ENCODE assay signal across 15 cellular contexts in genomic region chr2:11389551-11390528, GRCh38. TPM values are rescaled to one million over a fixed set of nuclear protein-coding genes. Genes with fewer than 3 reads are reported as not detected.
DNase-seq lines count a peak whose midpoint lies in the region; ATAC-seq, FAIRE-seq and TF ChIP-seq lines count a peak whose summit lies in the region.
"Had no signal": no experiment of that assay in that cellular context is flagged by ENCODE, and none has a peak within 500 bp of the region (broad histone marks: within the 10 kb centered on the region; RNA-seq: fewer than 3 reads in every experiment).

No MANE protein-coding gene starts in this region.

- H3K4me3 ChIP-seq in MG63 = no peak overlapping the region
- H3K4me3 ChIP-seq in tibial artery = no peak overlapping the region

- intact Hi-C loops in left colon (cut with DNase I, micrococcal nuclease) = no loop called here
- intact Hi-C loops in tibial artery (cut with DNase I; ENCODE audit: low total_unique reads) = no loop called here

- H3K27me3 ChIP-seq in MG63 (no peaks in the 10 kb centered on the region), tibial artery (no peaks in the 10 kb centered on the region)

- H3K27ac ChIP-seq in tibial artery = peak overlapping the region; percentile 77 to 84

- no peaks in the 10 kb centered on the region for H3K9me3 ChIP-seq in MG63
- no peaks in the 10 kb centered on the region for H3K9me3 ChIP-seq in tibial artery

- FAIRE-seq in GM12892 (lab: Jason Lieb, UNC) = no peak
- FAIRE-seq: endometrium, GM19239, TTC549 had no signal

- DNase-seq in MG63 (peak; percentile 23), chondrocyte (ENCODE audit: low spot score) (no peak), left colon (peak; percentile 60 to 82), tibial artery (no peak), GM12892 (ENCODE audit: insufficient read length) (no peak), NCI-H1092 (lab: John Stamatoyannopoulos, UW) (no peak), hippocampal formation (lab: John Stamatoyannopoulos, UW) (no peak), HUDEP-2 (lab: John Stamatoyannopoulos, UW; ENCODE audit: unreplicated experiment in 76 of 76) (no peak)
- DNase-seq: activated T-cell treated with anti-CD3 and anti-CD28 coated beads, Interleukin-2, amount 50 U/mL, for 48 hours; GF-D8; stimulated activated CD4-positive, alpha-beta T cell treated with anti-CD3 and anti-CD28 coated beads, Interleukin-2, amount 100 ng/mL, for 24 hours had no signal

- H3K9me3 Mint-ChIP-seq in chondrocyte (ENCODE audit: low read depth) = no peaks in the 10 kb centered on the region
- H3K9me3 Mint-ChIP-seq: IgD-negative memory B cell had no signal

- ATAC-seq in left colon = peak; percentile 42

- TF ChIP-seq CTCF in chondrocyte (IDR thresholded peaks at IDR 0.05) = no peak
- TF ChIP-seq CTCF in tibial artery (IDR thresholded peaks at IDR 0.05) = no peak

- peaks cover 85% of the 10 kb centered on the region for H3K4me1 Mint-ChIP-seq in chondrocyte (ENCODE audit: low read depth)

- no peaks in the 10 kb centered on the region for H3K36me3 Mint-ChIP-seq in chondrocyte (ENCODE audit: low read depth)
- H3K36me3 Mint-ChIP-seq: IgD-negative memory B cell had no signal

- peak overlapping the region; percentile 97 for H3K27ac Mint-ChIP-seq in chondrocyte (ENCODE audit: unreplicated experiment)
- H3K27ac Mint-ChIP-seq: IgD-negative memory B cell had no signal

- no peaks in the 10 kb centered on the region for H3K27me3 Mint-ChIP-seq in chondrocyte (ENCODE audit: low read depth)
- H3K27me3 Mint-ChIP-seq: IgD-negative memory B cell had no signal

- no peak for TF ChIP-seq POLR2A in GM12892 (IDR thresholded peaks at IDR 0.05; ENCODE audit: low read depth, low read length)

- H3K4me3 Mint-ChIP-seq in chondrocyte (ENCODE audit: unreplicated experiment) = no peak overlapping the region

- no peaks in the 10 kb centered on the region for H3K36me3 ChIP-seq in MG63
- H3K36me3 ChIP-seq in tibial artery = no peaks in the 10 kb centered on the region

- peaks cover 0 to 94% (median 78%) of the 10 kb centered on the region in 4 donors for H3K4me1 ChIP-seq in tibial artery

RNA-seq across cellular contexts. Expression of gene ROCK2, which starts 45.4 kb away (rescaled TPM):
- total RNA-seq in MG63 (2014; rRNA removed; shearing (Covaris generic); ENCODE audit: low replicate concordance) = 15.9 and 19.7 TPM in 2 replicates
- total RNA-seq in chondrocyte (48.6 to 62.3 TPM (median 61.4 TPM) in 3 replicates), left colon (10 to 100 TPM; 78.4 to 90.9 TPM)
- polyA plus RNA-seq in GM12892 (2012; ENCODE audit: missing spikeins) = 8.8 TPM

Comparison
In these comparisons a context has a peak if more than half of its experiments do, and no peak if none do; other contexts are left out.
1. DNase-seq: peak in MG63 (single experiment) and left colon (2 of 2); none in chondrocyte (single experiment), tibial artery (0 of 2), GM12892 (single experiment), NCI-H1092 (single experiment), hippocampal formation (0 of 2) and HUDEP-2 (0 of 76).